ENCODE assay signal across 3 cellular contexts in genomic region chr13:102903659-102904407, GRCh38.
TF ChIP-seq lines count a peak whose summit lies in the region.

No MANE protein-coding gene starts in this region.

TF ChIP-seq in HCT116, 20 proteins besides CTCF, POLR2A, EP300 and RAD21 (continues in another document):
- TF ChIP-seq REST (IDR thresholded peaks at IDR 0.05; ENCODE audit: low read depth): no peak
- no peak for TF ChIP-seq SP1 (IDR thresholded peaks at IDR 0.05; ENCODE audit: low read depth)
- no peak for TF ChIP-seq POLR2AphosphoS5 (IDR thresholded peaks at IDR 0.05; ENCODE audit: low read depth, low read length)
- no peak for TF ChIP-seq MAX (IDR thresholded peaks at IDR 0.05)
- TF ChIP-seq ZNF274 (IDR thresholded peaks at IDR 0.05; ENCODE audit: low read depth, low read length): no peak
- no peak for TF ChIP-seq EZH2phosphoT487 (IDR thresholded peaks at IDR 0.05; ENCODE audit: borderline replicate concordance)
- TF ChIP-seq YY1 (IDR thresholded peaks at IDR 0.05; ENCODE audit: extremely low read depth, insufficient replicate concordance, low read depth, low read length): no peak
- no peak for TF ChIP-seq CEBPB (IDR thresholded peaks at IDR 0.05; ENCODE audit: low read depth)
- no peak for TF ChIP-seq EGR1 (IDR thresholded peaks at IDR 0.05; ENCODE audit: low read depth)
- TF ChIP-seq ATF3 (IDR thresholded peaks at IDR 0.05): no peak
- no peak for TF ChIP-seq CBX3 (IDR thresholded peaks at IDR 0.05; ENCODE audit: low read depth)
- no peak for TF ChIP-seq TCF7L2 (IDR thresholded peaks at IDR 0.05; ENCODE audit: borderline replicate concordance, extremely low read depth, insufficient read depth, insufficient read length)
- TF ChIP-seq ELF1 (IDR thresholded peaks at IDR 0.05; ENCODE audit: borderline replicate concordance, low read depth): no peak
- TF ChIP-seq ZFX (IDR thresholded peaks at IDR 0.05): no peak
- no peak for TF ChIP-seq FOSL1 (IDR thresholded peaks at IDR 0.05; ENCODE audit: low read depth)
- no peak for TF ChIP-seq SIN3A (IDR thresholded peaks at IDR 0.05; ENCODE audit: low read depth)
- no peak for TF ChIP-seq EZH2 (IDR thresholded peaks at IDR 0.05)

TF ChIP-seq in WTC11, 78 proteins besides CTCF, POLR2A, EP300 and RAD21 (continued from another document):
- no peak for TF ChIP-seq ZNF532 (CRISPR knock-in tag; IDR thresholded peaks at IDR 0.05; ENCODE audit: borderline replicate concordance)
- TF ChIP-seq JAZF1 (CRISPR knock-in tag; IDR thresholded peaks at IDR 0.05): no peak
- no peak for TF ChIP-seq ZBTB43 (CRISPR knock-in tag; IDR thresholded peaks at IDR 0.05)
- no peak for TF ChIP-seq ZNF416 (CRISPR knock-in tag; IDR thresholded peaks at IDR 0.05)
- no peak for TF ChIP-seq MYBL2 (CRISPR knock-in tag; IDR thresholded peaks at IDR 0.05)

TF ChIP-seq in liver, 16 proteins besides CTCF, POLR2A, EP300 and RAD21 (continued from another document):
- TF ChIP-seq REST (IDR thresholded peaks at IDR 0.05) (no peak), NR2F2 (IDR thresholded peaks at IDR 0.05) (no peak), FOXA2 (IDR thresholded peaks at IDR 0.05) (no peak), GABPA (IDR thresholded peaks at IDR 0.05 in 1 of 2, conservative IDR thresholded peaks at IDR 0.05 in 1 of 2) (no peak), FOXA1 (IDR thresholded peaks at IDR 0.05) (no peak), EGR1 (IDR thresholded peaks at IDR 0.05; ENCODE audit: low read depth in 2 of 2) (no peak), SP1 (IDR thresholded peaks at IDR 0.05) (no peak)
